Comparison of ENCODE assay signal across 23 cellular contexts in the genomic region with DNA sequence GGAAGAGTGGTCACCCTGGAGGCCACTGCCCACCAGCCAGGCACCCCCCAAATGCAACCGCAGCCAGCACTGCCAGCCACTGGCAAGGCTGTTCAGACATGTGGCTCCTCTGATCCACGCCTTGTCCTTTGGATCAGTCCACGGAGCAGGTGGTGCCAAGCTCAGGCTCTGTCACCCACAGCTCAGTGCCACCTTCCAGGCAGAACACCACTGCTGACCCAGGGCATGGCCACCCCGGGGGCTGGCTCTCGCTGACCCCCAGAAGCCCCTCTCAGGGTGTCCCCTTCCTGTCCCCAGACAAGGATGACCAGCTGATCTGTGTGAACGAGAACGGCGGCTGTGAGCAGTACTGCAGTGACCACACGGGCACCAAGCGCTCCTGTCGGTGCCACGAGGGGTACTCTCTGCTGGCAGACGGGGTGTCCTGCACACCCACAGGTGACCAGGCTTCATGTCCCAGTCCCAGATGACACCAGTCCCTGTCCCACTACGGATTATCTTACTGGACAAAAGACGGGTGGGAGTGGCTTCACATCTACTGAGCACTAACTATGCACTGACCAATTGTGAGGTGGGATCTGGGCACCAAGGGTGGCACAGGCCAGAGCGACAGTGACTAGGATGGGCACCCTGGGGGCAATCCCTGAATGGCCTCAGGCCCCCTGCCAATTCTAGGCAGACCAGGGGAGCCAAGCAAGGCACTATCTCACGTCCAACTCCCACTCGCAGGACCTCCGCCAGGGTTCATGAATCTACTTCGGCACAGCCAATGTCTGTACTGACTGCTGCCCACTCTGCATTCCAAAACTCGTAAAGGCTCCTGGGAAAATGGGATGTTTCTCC. TPM values are rescaled to one million over a fixed set of nuclear protein-coding genes. Genes with fewer than 3 reads are reported as not detected.
DNase-seq lines count a peak whose midpoint lies in the region; ATAC-seq and TF ChIP-seq lines count a peak whose summit lies in the region.
"Had no signal": no experiment of that assay in that cellular context is flagged by ENCODE, and none has a peak within 500 bp of the region (broad histone marks: within the 10 kb centered on the region; RNA-seq: fewer than 3 reads in every experiment).

No MANE protein-coding gene starts in this region.

- no peak overlapping the region for H3K27ac Mint-ChIP-seq in activated B cell treated with CpG ODN at 0.5 μM for 24 hours
- no peak overlapping the region for H3K27ac Mint-ChIP-seq in CD8-positive, alpha-beta T cell
- H3K27ac Mint-ChIP-seq: activated CD8-positive, alpha-beta T cell treated with anti-CD3 and anti-CD28 coated beads, Interleukin-2, amount 10 ng/mL, durations not matched to agents 7 days and 5 days; HFFc6; nephron progenitor cell had no signal

- H3K9me3 Mint-ChIP-seq in activated B cell treated with CpG ODN at 0.5 μM for 24 hours: no peaks in the 10 kb centered on the region
- H3K9me3 Mint-ChIP-seq in CD8-positive, alpha-beta T cell: no peaks in the 10 kb centered on the region
- H3K9me3 Mint-ChIP-seq: HFFc6 had no signal

- H3K27ac ChIP-seq in right lobe of liver (no peak overlapping the region), sigmoid colon (no peak overlapping the region)
- no peak overlapping the region for H3K27ac ChIP-seq in CD8-positive, alpha-beta T cell (ENCODE audit: low read depth, low read length)
- H3K27ac ChIP-seq: SJSA1 had no signal

- DNase-seq in H7 (peak; percentile 44), activated B cell treated with CpG ODN at 0.5 μM for 24 hours (peak; percentile 7), right lobe of liver (peak in 2 of 3 donors; percentile 42 to 45), sigmoid colon (peak; percentile 46), A172 (ENCODE audit: low spot score) (no peak)
- no peak for DNase-seq in CD8-positive, alpha-beta T cell
- no peak for DNase-seq in activated CD8-positive, alpha-beta memory T cell treated with anti-CD3 and anti-CD28 coated beads for 24 hours
- DNase-seq: activated CD8-positive, alpha-beta T cell treated with anti-CD3 and anti-CD28 coated beads, Interleukin-2, amount 10 ng/mL, durations not matched to agents 7 days and 5 days; activated T-cell treated with anti-CD3 and anti-CD28 coated beads for 4 hours; EL; HFFc6; Karpas-422; mammary epithelial cell; NCI-H1436; NCI-H774 had no signal

- CTCF ChIA-PET in activated B cell treated with CpG ODN at 0.5 μM for 24 hours (lab: Charles Lee): no interaction called here
- CTCF ChIA-PET in CD8-positive, alpha-beta T cell (lab: Charles Lee): no interaction called here

- H3K9me3 ChIP-seq in right lobe of liver: no peaks in the 10 kb centered on the region
- H3K9me3 ChIP-seq in sigmoid colon: no peaks in the 10 kb centered on the region
- no peaks in the 10 kb centered on the region for H3K9me3 ChIP-seq in CD8-positive, alpha-beta T cell (ENCODE audit: low read length)

- H3K36me3 Mint-ChIP-seq in activated B cell treated with CpG ODN at 0.5 μM for 24 hours (ENCODE audit: low read depth): no peaks in the 10 kb centered on the region
- no peaks in the 10 kb centered on the region for H3K36me3 Mint-ChIP-seq in CD8-positive, alpha-beta T cell

- H3K27me3 Mint-ChIP-seq in activated B cell treated with CpG ODN at 0.5 μM for 24 hours: peaks cover 17% of the 10 kb centered on the region
- peaks cover 3% of the 10 kb centered on the region for H3K27me3 Mint-ChIP-seq in CD8-positive, alpha-beta T cell (ENCODE audit: low read depth)

- no peak overlapping the region for H3K4me3 ChIP-seq in H7 (ENCODE audit: insufficient read depth, low read depth, low read length)
- H3K4me3 ChIP-seq in right lobe of liver: no peak overlapping the region
- H3K4me3 ChIP-seq in sigmoid colon: no peak overlapping the region
- no peak overlapping the region for H3K4me3 ChIP-seq in CD8-positive, alpha-beta T cell (ENCODE audit: low read depth, low read length)
- H3K4me3 ChIP-seq: SJSA1 had no signal

- TF ChIP-seq CTCF in activated B cell treated with CpG ODN at 0.5 μM for 24 hours (IDR thresholded peaks at IDR 0.05): no peak
- no peak for TF ChIP-seq CTCF in right lobe of liver (IDR thresholded peaks at IDR 0.05)
- TF ChIP-seq CTCF in sigmoid colon (IDR thresholded peaks at IDR 0.05): no peak
- TF ChIP-seq CTCF in CD8-positive, alpha-beta T cell (IDR thresholded peaks at IDR 0.05): no peak

- H3K36me3 ChIP-seq in H7 (replicated peaks; ENCODE audit: control insufficient read depth, insufficient read depth, low read length) (no peaks in the 10 kb centered on the region), right lobe of liver (peaks cover 0 to 2% (median 0%) of the 10 kb centered on the region in 4 donors), sigmoid colon (no peaks in the 10 kb centered on the region)
- H3K36me3 ChIP-seq in CD8-positive, alpha-beta T cell (ENCODE audit: insufficient read depth, low read length): no peaks in the 10 kb centered on the region
- H3K36me3 ChIP-seq: SJSA1 had no signal

- WGBS in right lobe of liver (ENCODE audit: insufficient coverage, low coverage, low lambda C conversion rate, missing lambda C conversion rate): no CpG with 5 or more reads among the region's 21 CpGs
- WGBS in sigmoid colon, 2 donors: 81 to 87% methylated on average over 21 of the region's 21 CpGs

- peaks cover 6% of the 10 kb centered on the region; the same call in 1 of the 2 replicates for H3K27me3 ChIP-seq in H7 (ENCODE audit: control insufficient read depth, insufficient read depth, low read length)
- H3K27me3 ChIP-seq in right lobe of liver: no peaks in the 10 kb centered on the region
- H3K27me3 ChIP-seq in sigmoid colon: peaks cover 5 to 16% (median 6%) of the 10 kb centered on the region in 3 donors
- no peaks in the 10 kb centered on the region for H3K27me3 ChIP-seq in CD8-positive, alpha-beta T cell (ENCODE audit: insufficient read depth, low read length)
- H3K27me3 ChIP-seq: SJSA1 had no signal

- no peaks in the 10 kb centered on the region for H3K4me1 Mint-ChIP-seq in activated B cell treated with CpG ODN at 0.5 μM for 24 hours
- no peaks in the 10 kb centered on the region for H3K4me1 Mint-ChIP-seq in CD8-positive, alpha-beta T cell (ENCODE audit: low read depth)
- H3K4me1 Mint-ChIP-seq: nephron progenitor cell had no signal

- POLR2A ChIA-PET in activated B cell treated with CpG ODN at 0.5 μM for 24 hours (lab: Charles Lee): no interaction called here
- POLR2A ChIA-PET in CD8-positive, alpha-beta T cell (lab: Charles Lee): no interaction called here

- TF ChIP-seq POLR2A in right lobe of liver (IDR thresholded peaks at IDR 0.05) (no peak), sigmoid colon (IDR thresholded peaks at IDR 0.05) (no peak)

- ATAC-seq in activated B cell treated with CpG ODN at 0.5 μM for 24 hours (ENCODE audit: low read depth) (no peak), right lobe of liver (no peak), HG02870 (IDR thresholded peaks at IDR 0.05; ENCODE audit: unreplicated experiment) (no peak)
- no peak for ATAC-seq in CD8-positive, alpha-beta T cell
- ATAC-seq: activated CD8-positive, alpha-beta T cell treated with anti-CD3 and anti-CD28 coated beads, Interleukin-2, amount 10 ng/mL, durations not matched to agents 7 days and 5 days had no signal

- intact Hi-C loops in activated B cell treated with CpG ODN at 0.5 μM for 24 hours (cut with micrococcal nuclease): no loop called here
- intact Hi-C loops in right lobe of liver (cut with DNase I): no loop called here
- intact Hi-C loops in sigmoid colon (cut with DNase I): no loop called here
- intact Hi-C loops in CD8-positive, alpha-beta T cell (cut with DNase I, micrococcal nuclease): no loop called here

- H3K4me1 ChIP-seq in right lobe of liver (no peaks in the 10 kb centered on the region), sigmoid colon (peaks cover 0 to 5% (median 5%) of the 10 kb centered on the region in 4 donors)
- H3K4me1 ChIP-seq in CD8-positive, alpha-beta T cell (ENCODE audit: insufficient read depth, low read length): peaks cover 5% of the 10 kb centered on the region
- H3K4me1 ChIP-seq: SJSA1 had no signal

- no peak overlapping the region for H3K4me3 Mint-ChIP-seq in activated B cell treated with CpG ODN at 0.5 μM for 24 hours
- no peak overlapping the region for H3K4me3 Mint-ChIP-seq in CD8-positive, alpha-beta T cell
- H3K4me3 Mint-ChIP-seq: activated CD8-positive, alpha-beta T cell treated with anti-CD3 and anti-CD28 coated beads, Interleukin-2, amount 10 ng/mL, durations not matched to agents 7 days and 5 days; HFFc6; nephron progenitor cell had no signal

- no peak for TF ChIP-seq EP300 in sigmoid colon (IDR thresholded peaks at IDR 0.05)

RNA-seq across cellular contexts. Expression of a gene that starts 7.0 kb away (rescaled TPM):
- 1.3 and 2.1 TPM in 2 replicates for total RNA-seq in H7 (2014; rRNA removed; shearing (Covaris generic))
- not detected in 2 replicates for total RNA-seq in activated B cell treated with CpG ODN at 0.5 μM for 24 hours
- total RNA-seq in right lobe of liver: 100 to 1,000 TPM; 108 to 157 (median 132) TPM
- 1 to 10 TPM; 3.8 to 10.0 (median 6.8) TPM for total RNA-seq in sigmoid colon
- polyA plus RNA-seq in sigmoid colon: 1 to 10 TPM in 2 of 3 donors, not detected in 1; 2.4 to 3.0 TPM
- not detected for total RNA-seq in CD8-positive, alpha-beta T cell
- total RNA-seq in A172 (2014; rRNA removed; shearing (Covaris generic)): 0.29 and 0.36 TPM in 2 replicates
- total RNA-seq: activated CD8-positive, alpha-beta T cell treated with anti-CD3 and anti-CD28 coated beads, Interleukin-2, amount 10 ng/mL, durations not matched to agents 7 days and 5 days; mammary epithelial cell; RPMI7951; T-helper 1 cell treated with Interleukin-12 subunit alpha and Interleukin-12 subunit beta and Interleukin-4 antibody, amounts not matched to agents 30 ng/mL and 1 ng/mL, for 36 hours had no signal
- polyA plus RNA-seq: keratinocyte, mammary epithelial cell had no signal

RNA-seq across cellular contexts. Expression of a gene that starts 10.0 kb away (rescaled TPM):
- total RNA-seq in H7 (2014; rRNA removed; shearing (Covaris generic)): 0.28 and 1.5 TPM in 2 replicates
- total RNA-seq in activated B cell treated with CpG ODN at 0.5 μM for 24 hours (not detected in 2 replicates), right lobe of liver (100 to 1,000 TPM in 2 of 6 experiments, 10 to 100 TPM in 4; 42.9 to 147 (median 84.2) TPM), sigmoid colon (not detected)
- under 1 TPM in 1 of 3 donors, not detected in 2; 0.36 TPM for polyA plus RNA-seq in sigmoid colon
- total RNA-seq in CD8-positive, alpha-beta T cell: not detected
- total RNA-seq in A172 (2014; rRNA removed; shearing (Covaris generic)): 0.05 TPM in 1 of 2 replicates, not detected in the other
- total RNA-seq: activated CD8-positive, alpha-beta T cell treated with anti-CD3 and anti-CD28 coated beads, Interleukin-2, amount 10 ng/mL, durations not matched to agents 7 days and 5 days; HFFc6; mammary epithelial cell; RPMI7951; SJSA1; T-helper 1 cell treated with Interleukin-12 subunit alpha and Interleukin-12 subunit beta and Interleukin-4 antibody, amounts not matched to agents 30 ng/mL and 1 ng/mL, for 36 hours had no signal
- polyA plus RNA-seq: keratinocyte, mammary epithelial cell had no signal

RNA-seq across cellular contexts. Expression of a gene that starts 42.9 kb away (rescaled TPM):
- total RNA-seq in H7 (2014; rRNA removed; shearing (Covaris generic)): not detected in 2 replicates
- total RNA-seq in activated B cell treated with CpG ODN at 0.5 μM for 24 hours (not detected in 2 replicates), right lobe of liver (10 to 100 TPM; 11.2 to 71.2 (median 56.9) TPM), sigmoid colon (not detected)
- under 1 TPM in 1 of 3 donors, not detected in 2; 0.10 TPM for polyA plus RNA-seq in sigmoid colon
- not detected for total RNA-seq in CD8-positive, alpha-beta T cell
- not detected in 2 replicates for total RNA-seq in A172 (2014; rRNA removed; shearing (Covaris generic))
- total RNA-seq: activated CD8-positive, alpha-beta T cell treated with anti-CD3 and anti-CD28 coated beads, Interleukin-2, amount 10 ng/mL, durations not matched to agents 7 days and 5 days; HFFc6; mammary epithelial cell; RPMI7951; SJSA1; T-helper 1 cell treated with Interleukin-12 subunit alpha and Interleukin-12 subunit beta and Interleukin-4 antibody, amounts not matched to agents 30 ng/mL and 1 ng/mL, for 36 hours; urinary bladder had no signal
- polyA plus RNA-seq: adipose tissue, keratinocyte, mammary epithelial cell, urinary bladder had no signal

Comparison
In these comparisons a context has a peak if more than half of its experiments do, and no peak if none do; other contexts are left out.
1. DNase-seq: peak in H7 (single experiment), activated B cell treated with CpG ODN at 0.5 μM for 24 hours (single experiment), right lobe of liver (2 of 3) and sigmoid colon (single experiment); none in CD8-positive, alpha-beta T cell (0 of 7), activated CD8-positive, alpha-beta memory T cell treated with anti-CD3 and anti-CD28 coated beads for 24 hours (single experiment) and A172 (single experiment).
2. RNA of a gene that starts 7.0 kb away (total RNA-seq): 108 to 157 TPM in right lobe of liver; 3.8 to 10.0 TPM in sigmoid colon, 1.3 to 2.1 TPM in H7, 0.29 to 0.36 TPM in A172, not detected in activated B cell treated with CpG ODN at 0.5 μM for 24 hours and not detected in CD8-positive, alpha-beta T cell; every median in the first group is over 4 times any median in the second.
3. RNA of a gene that starts 10.0 kb away (total RNA-seq): 42.9 to 147 TPM in right lobe of liver; 0.28 to 1.5 TPM in H7, 0.05 TPM in A172, not detected in activated B cell treated with CpG ODN at 0.5 μM for 24 hours, not detected in sigmoid colon and not detected in CD8-positive, alpha-beta T cell; every median in the first group is over 10 times any median in the second.
4. RNA of a gene that starts 42.9 kb away (total RNA-seq): 11.2 to 71.2 TPM in right lobe of liver; not detected in H7, not detected in activated B cell treated with CpG ODN at 0.5 μM for 24 hours, not detected in sigmoid colon, not detected in CD8-positive, alpha-beta T cell and not detected in A172; every median in the first group is over 10 times any median in the second.